Comparison of ENCODE assay signal across 1 cellular context in genomic region chr16:84176192-84177053, GRCh38.
A peak's percentile ranks its signal among the peaks of the same experiment; 100 is the strongest.
TF ChIP-seq lines count a peak whose summit lies in the region.

No MANE protein-coding gene starts in this region.

TF ChIP-seq in HepG2, 621 proteins besides CTCF, POLR2A, EP300 and RAD21 (continued from another document):
- TF ChIP-seq HNF1A (IDR thresholded peaks at IDR 0.05; ENCODE audit: low read depth), result no peak
- 0 out of 2 replicates have a peak, but pooled peaks have one; percentile 33 for TF ChIP-seq HNF1A (CRISPR knock-in tag; IDR thresholded peaks at IDR 0.05; ENCODE audit: borderline replicate concordance)
- no peak for TF ChIP-seq ZNF512 (CRISPR knock-in tag; IDR thresholded peaks at IDR 0.05)
- TF ChIP-seq ZNF414 (CRISPR knock-in tag; IDR thresholded peaks at IDR 0.05), result no peak
- no peak for TF ChIP-seq NR3C1 (CRISPR knock-in tag; IDR thresholded peaks at IDR 0.05)
- 0 out of 2 replicates have a peak, but pooled peaks have one; percentile 6 for TF ChIP-seq NKX3-1 (CRISPR knock-in tag; IDR thresholded peaks at IDR 0.05)
- no peak for TF ChIP-seq NFYB (CRISPR knock-in tag; IDR thresholded peaks at IDR 0.05)
- TF ChIP-seq ZNF318 (CRISPR knock-in tag; IDR thresholded peaks at IDR 0.05), result no peak
- TF ChIP-seq BRD4 (CRISPR knock-in tag; IDR thresholded peaks at IDR 0.05), result peak; percentile 13; the same call in 1 of the 2 replicates
- no peak for TF ChIP-seq ERF (CRISPR knock-in tag; IDR thresholded peaks at IDR 0.05)
- peak; percentile 45 for TF ChIP-seq ZNF687 (CRISPR knock-in tag; IDR thresholded peaks at IDR 0.05)
- TF ChIP-seq ZC3H13 (CRISPR knock-in tag; IDR thresholded peaks at IDR 0.05), result peak; percentile 32; the same call in 1 of the 2 replicates
- no peak for TF ChIP-seq CHD2 (IDR thresholded peaks at IDR 0.05; ENCODE audit: low read depth, low read length)
TF ChIP-seq in HepG2: peak in this region for 37.
